In the genomic region with DNA sequence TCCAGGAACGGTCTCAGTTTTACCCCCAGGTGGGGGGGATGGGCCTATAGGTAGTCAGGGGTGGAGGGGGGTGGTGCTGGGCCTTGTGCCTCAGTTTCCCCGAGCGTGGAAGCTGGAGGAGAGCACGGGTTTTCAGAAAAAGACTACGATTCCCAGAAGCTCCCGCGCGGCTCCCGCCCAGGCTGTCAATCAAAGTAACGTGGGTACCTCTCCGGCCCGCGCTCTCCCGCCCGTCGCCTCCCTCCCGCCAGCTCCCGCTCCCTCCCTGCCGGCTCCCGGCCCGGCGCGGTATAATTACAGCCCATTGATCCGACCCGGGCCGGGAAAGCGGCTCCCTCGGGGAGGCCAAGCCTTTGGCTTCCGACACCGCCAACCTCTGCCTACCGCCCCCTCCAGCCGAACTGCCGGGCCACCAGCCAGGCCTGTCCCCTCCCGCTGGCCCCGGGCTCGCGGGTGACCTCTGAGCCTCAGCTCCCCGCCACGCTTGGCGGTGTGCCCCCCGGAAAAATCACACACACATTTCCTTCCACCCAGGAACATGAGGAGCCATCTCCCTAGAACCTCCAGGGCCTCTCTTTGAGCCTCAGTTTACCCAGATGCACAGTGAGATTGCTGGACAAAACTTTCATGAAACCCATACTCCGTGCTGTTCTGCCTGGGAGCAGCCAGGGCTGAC, we compare ENCODE assay signal across 8 cellular contexts. TPM values are rescaled to one million over a fixed set of nuclear protein-coding genes. Genes with fewer than 3 reads are reported as not detected.
DNase-seq lines count a peak whose midpoint lies in the region; FAIRE-seq and TF ChIP-seq lines count a peak whose summit lies in the region.

No MANE protein-coding gene starts in this region.

- H4K5ac ChIP-seq in H1 (ENCODE audit: insufficient read length, low read depth, low read length): peak overlapping the region; percentile 61
- no peak overlapping the region for H4K5ac ChIP-seq in mesendoderm (ENCODE audit: low read length)

- no peaks in the 10 kb centered on the region for H3K79me2 ChIP-seq in H1 (ENCODE audit: control insufficient read depth in 1 of 2, insufficient read depth in 2 of 2, low read length in 2 of 2)
- H3K79me2 ChIP-seq in mesendoderm (ENCODE audit: control insufficient read depth, insufficient read depth, low read length): no peaks in the 10 kb centered on the region

- H3K23me2 ChIP-seq in H1 (ENCODE audit: low read depth, low read length): peaks cover 16% of the 10 kb centered on the region

- TF ChIP-seq RAD21 in H1 (IDR thresholded peaks at IDR 0.05 in 1 of 2, conservative IDR thresholded peaks at IDR 0.05 in 1 of 2; ENCODE audit: low read depth in 2 of 2, low read length in 2 of 2): no peak; a peak in 1 of 4 replicates

- 0 out of 3 replicates have a peak, but pooled peaks of 1 of the 2 experiments have one; percentile 15 for TF ChIP-seq EP300 in H1 (IDR thresholded peaks at IDR 0.05; ENCODE audit: borderline replicate concordance in 1 of 2, low read depth in 2 of 2, low read length in 2 of 2)

- H3K4me2 ChIP-seq in H1 (ENCODE audit: insufficient read depth in 1 of 2, low read depth in 2 of 2, low read length in 2 of 2) (peak overlapping the region; percentile 71 to 90), mesendoderm (ENCODE audit: low read length) (peak overlapping the region; percentile 95)

- H2BK15ac ChIP-seq in H1 (ENCODE audit: low read length) (peak overlapping the region; percentile 81; the same call in 1 of the 2 replicates), mesendoderm (replicated peaks; ENCODE audit: low read depth) (no peak overlapping the region)

- H2BK5ac ChIP-seq in H1 (ENCODE audit: low read depth, low read length) (peak overlapping the region; percentile 94; the same call in 1 of the 2 replicates), mesendoderm (ENCODE audit: low read length) (peak overlapping the region; percentile 88)

- no peaks in the 10 kb centered on the region for H3K9me3 ChIP-seq in H1 (ENCODE audit: insufficient read depth in 2 of 2, low read depth in 1 of 2, low read length in 1 of 2)

- FAIRE-seq in H1 (lab: Jason Lieb, UNC): no peak

- DNase-seq in AG08396 (ENCODE audit: low spot score) (peak; percentile 96), GM19238 (ENCODE audit: insufficient read length, low spot score) (peak; percentile 83), HT1080 (ENCODE audit: low read depth) (peak; percentile 83), NOMO-1 treated with DMSO at 0.1 percent for 48 hours (lab: John Stamatoyannopoulos, UW; ENCODE audit: unreplicated experiment) (peak; percentile 81), H1 (ENCODE audit: low read depth in 1 of 2, low spot score in 2 of 2) (peak; percentile 76 to 96), mesendoderm (peak; percentile 96)
- DNase-seq in activated CD8-positive, alpha-beta memory T cell treated with anti-CD3 and anti-CD28 coated beads, Interleukin-2, amount 50 U/mL, for 1 hour (ENCODE audit: extremely low read depth): peak; percentile 50
- peak; percentile 57 for DNase-seq in stimulated activated CD8-positive, alpha-beta memory T cell treated with anti-CD3 and anti-CD28 coated beads, Interleukin-12 subunit alpha, Interleukin-12 subunit beta, amount 100 ng/mL, for 24 hours (ENCODE audit: extremely low read depth)

- H3K36me3 ChIP-seq in H1 (ENCODE audit: control insufficient read depth in 2 of 4, insufficient read depth in 4 of 4, low read length in 3 of 4) (no peaks in the 10 kb centered on the region), mesendoderm (ENCODE audit: control insufficient read depth, insufficient read depth, low read length) (no peaks in the 10 kb centered on the region)

- peak overlapping the region; percentile 39 to 73 (median 57) for H3K4me3 ChIP-seq in H1 (ENCODE audit: extremely low read depth in 1 of 4, insufficient read depth in 2 of 4, low read depth in 3 of 4, low read length in 4 of 4)
- H3K4me3 ChIP-seq in mesendoderm (ENCODE audit: low read length): peak overlapping the region; percentile 62

- H4K20me1 ChIP-seq in H1 (replicated peaks in 1 of 2; ENCODE audit: control insufficient read depth in 1 of 2, insufficient read depth in 2 of 2, low read length in 2 of 2): peaks cover 0 to 2% of the 10 kb centered on the region in 2 experiments

- CTCF ChIA-PET in H1 (lab: Charles Lee; ENCODE audit: partially characterized antibody): interaction anchor here (0.6 to 6.3 kb wide), 26 partner anchors 10 to 376 kb away, joined by 3 to 36 read pairs (median 5); no protein-coding TSS in a partner anchor

- H2AFZ ChIP-seq in H1 (ENCODE audit: low read length): peak overlapping the region; percentile 88

- H3K4me1 ChIP-seq in H1 (replicated peaks in 1 of 4; ENCODE audit: control insufficient read depth in 3 of 4, insufficient read depth in 4 of 4, low read length in 3 of 4): peaks cover 0 to 13% (median 10%) of the 10 kb centered on the region in 4 experiments; a peak in 6 of 7 replicates
- H3K4me1 ChIP-seq in mesendoderm (ENCODE audit: control insufficient read depth, low read depth, low read length): peaks cover 14% of the 10 kb centered on the region

- no peak overlapping the region for H3K4ac ChIP-seq in H1 (replicated peaks; ENCODE audit: insufficient read length, low read depth, low read length)
- no peak overlapping the region for H3K4ac ChIP-seq in mesendoderm (ENCODE audit: low read depth, low read length)

- H2AK5ac ChIP-seq in H1 (ENCODE audit: low read depth, low read length): no peak overlapping the region
- H2AK5ac ChIP-seq in mesendoderm (ENCODE audit: low read length): no peak overlapping the region

- no peak overlapping the region for H3K23ac ChIP-seq in H1 (ENCODE audit: insufficient read length)
- no peak overlapping the region for H3K23ac ChIP-seq in mesendoderm (ENCODE audit: low read length)

- peak overlapping the region; percentile 30 for H3K56ac ChIP-seq in H1 (replicated peaks; ENCODE audit: insufficient read length, low read depth, low read length)
- H3K56ac ChIP-seq in mesendoderm (ENCODE audit: low read length): peak overlapping the region; percentile 88

- H2BK12ac ChIP-seq in H1 (ENCODE audit: low read depth, low read length): peak overlapping the region; percentile 75; the same call in 1 of the 2 replicates

- peak overlapping the region; percentile 55 for H4K91ac ChIP-seq in H1 (replicated peaks; ENCODE audit: insufficient read length, low read length)

- H3K79me1 ChIP-seq in H1 (ENCODE audit: low read depth, low read length): no peaks in the 10 kb centered on the region
- no peaks in the 10 kb centered on the region for H3K79me1 ChIP-seq in mesendoderm (ENCODE audit: low read length)

- H3K18ac ChIP-seq in H1 (ENCODE audit: extremely low read depth, low read length) (peak overlapping the region; percentile 100), mesendoderm (ENCODE audit: low read length) (peak overlapping the region; percentile 53)

- POLR2A ChIA-PET in H1 (lab: Charles Lee; ENCODE audit: partially characterized antibody): interaction anchor here (0.6 to 4.0 kb wide), 23 partner anchors 8 to 534 kb away, joined by 3 to 56 read pairs (median 4); a partner anchor contains a TSS

- no peak overlapping the region for H3K14ac ChIP-seq in H1 (ENCODE audit: insufficient read length)

- no peak for TF ChIP-seq POLR2A in H1 (IDR thresholded peaks at IDR 0.05; ENCODE audit: control extremely low read depth in 1 of 2, low read depth in 2 of 2, low read length in 2 of 2)

- no peak for TF ChIP-seq CTCF in H1 (IDR thresholded peaks at IDR 0.05; ENCODE audit: control extremely low read depth in 1 of 3, insufficient read depth in 1 of 3, low read depth in 1 of 3, low read length in 3 of 3)

- H2BK20ac ChIP-seq in H1 (ENCODE audit: low read length): no peak overlapping the region; the same call in 1 of the 2 replicates

- H3K27ac ChIP-seq in H1 (ENCODE audit: low read depth, low read length) (peak overlapping the region; percentile 49; the same call in 1 of the 2 replicates), mesendoderm (ENCODE audit: low read depth, low read length) (peak overlapping the region; percentile 88)

- WGBS in H1 (ENCODE audit: extremely low coverage in 1 of 2, insufficient coverage in 1 of 2, insufficient read length in 1 of 2, insufficient replicate concordance in 2 of 2, low coverage in 1 of 2, low lambda C conversion rate in 2 of 2, missing lambda C conversion rate in 1 of 2), 2 experiments: 1% methylated on average over 25 of the region's 42 CpGs; no CpG with 5 or more reads in 1 of the 2 experiments
- WGBS in mesendoderm (ENCODE audit: extremely low coverage, insufficient coverage, low lambda C conversion rate): no CpG with 5 or more reads among the region's 42 CpGs

- H3K27me3 ChIP-seq in H1 (replicated peaks in 1 of 4; ENCODE audit: control insufficient read depth in 3 of 4, extremely low read depth in 1 of 4, insufficient read depth in 3 of 4, low read length in 3 of 4) (peaks cover 3 to 25% (median 16%) of the 10 kb centered on the region in 4 experiments; a peak in 5 of 7 replicates), mesendoderm (ENCODE audit: insufficient read depth, low read length, poor library complexity) (no peaks in the 10 kb centered on the region)

- H4K8ac ChIP-seq in H1 (ENCODE audit: extremely low read depth, insufficient read depth, low read length) (peak overlapping the region; percentile 58), mesendoderm (ENCODE audit: low read depth, low read length) (no peak overlapping the region)

- H3K9ac ChIP-seq in H1 (replicated peaks in 1 of 4; ENCODE audit: extremely low read depth in 1 of 4, low read depth in 3 of 4, low read length in 3 of 4) (peak overlapping the region in 1 of 4 experiments; percentile 38; a peak in 1 of 7 replicates), mesendoderm (ENCODE audit: low read length) (peak overlapping the region; percentile 74)

- H2BK120ac ChIP-seq in H1 (replicated peaks; ENCODE audit: low read depth, low read length) (peak overlapping the region; percentile 83), mesendoderm (ENCODE audit: low read depth, low read length) (peak overlapping the region; percentile 13)

RNA-seq across cellular contexts. Expression of a gene that starts 7.2 kb away (rescaled TPM):
- 1.1 TPM in 1 of 2 replicates, not detected in the other for total RNA-seq in HT1080 (2014; rRNA removed; shearing (Covaris generic))
- polyA plus RNA-seq in HT1080 (2015; cell fraction: cytosol; rRNA removed): 0.58 and 7.6 TPM in 2 replicates
- 1.5 and 3.1 TPM in 2 replicates for polyA plus RNA-seq in HT1080 (2015; cell fraction: nucleus; rRNA removed)
- 11.5 and 12.5 TPM in 2 replicates for total RNA-seq in H1 (2021; fragmentation: NEBNext Ultra II Directional; extraction: Animal tissue kit (Norgen Biotek cat#: 25700))
- 8.0 and 12.7 TPM in 2 replicates for polyA plus RNA-seq in H1 (2011; rRNA removed)
- 8.4 TPM for polyA plus RNA-seq in H1 (2011; cell fraction: cytosol; rRNA removed)
- 24.8 TPM for polyA plus RNA-seq in H1 (2011; cell fraction: nucleus; rRNA removed)
- polyA plus RNA-seq in H1 (2012, experiment 1 of 2): 7.6 to 12.3 TPM (median 10.7 TPM) in 4 replicates
- 8.3 TPM for polyA plus RNA-seq in H1 (2012, experiment 2 of 2)
- polyA plus RNA-seq in H1 (2013, experiment 1 of 2): 19.4 TPM
- 19.1 TPM for polyA plus RNA-seq in H1 (2013, experiment 2 of 2)
- polyA minus RNA-seq in H1 (2011; rRNA and poly(A)+ RNA removed): 2.6 and 3.4 TPM in 2 replicates
- 6.7 TPM for polyA minus RNA-seq in H1 (2011; cell fraction: cytosol; rRNA and poly(A)+ RNA removed)
- polyA minus RNA-seq in H1 (2011; cell fraction: nucleus; rRNA and poly(A)+ RNA removed): 6.8 TPM
- polyA plus RNA-seq in mesendoderm (2013, experiment 1 of 2): 1.7 TPM
- 1.8 TPM for polyA plus RNA-seq in mesendoderm (2013, experiment 2 of 2)

RNA-seq across cellular contexts. Expression of a gene that starts 26.0 kb away (rescaled TPM):
- 244 and 289 TPM in 2 replicates for total RNA-seq in HT1080 (2014; rRNA removed; shearing (Covaris generic))
- 246 and 308 TPM in 2 replicates for polyA plus RNA-seq in HT1080 (2015; cell fraction: cytosol; rRNA removed)
- polyA plus RNA-seq in HT1080 (2015; cell fraction: nucleus; rRNA removed): 235 and 261 TPM in 2 replicates
- 187 and 197 TPM in 2 replicates for total RNA-seq in H1 (2021; fragmentation: NEBNext Ultra II Directional; extraction: Animal tissue kit (Norgen Biotek cat#: 25700))
- 285 and 392 TPM in 2 replicates for polyA plus RNA-seq in H1 (2011; rRNA removed)
- polyA plus RNA-seq in H1 (2011; cell fraction: cytosol; rRNA removed): 228 TPM
- polyA plus RNA-seq in H1 (2011; cell fraction: nucleus; rRNA removed): 492 TPM
- polyA plus RNA-seq in H1 (2012, experiment 1 of 2): 186 to 340 TPM (median 248 TPM) in 4 replicates
- polyA plus RNA-seq in H1 (2012, experiment 2 of 2): 326 TPM
- 164 TPM for polyA plus RNA-seq in H1 (2013, experiment 1 of 2)
- 162 TPM for polyA plus RNA-seq in H1 (2013, experiment 2 of 2)
- polyA minus RNA-seq in H1 (2011; rRNA and poly(A)+ RNA removed): 155 and 179 TPM in 2 replicates
- polyA minus RNA-seq in H1 (2011; cell fraction: cytosol; rRNA and poly(A)+ RNA removed): 203 TPM
- polyA minus RNA-seq in H1 (2011; cell fraction: nucleus; rRNA and poly(A)+ RNA removed): 91.6 TPM
- 69.9 TPM for polyA plus RNA-seq in mesendoderm (2013, experiment 1 of 2)
- polyA plus RNA-seq in mesendoderm (2013, experiment 2 of 2): 71.4 TPM

RNA-seq across cellular contexts. Expression of a gene that starts 57.9 kb away (rescaled TPM):
- total RNA-seq in HT1080 (2014; rRNA removed; shearing (Covaris generic)): 55.6 and 60.3 TPM in 2 replicates
- polyA plus RNA-seq in HT1080 (2015; cell fraction: cytosol; rRNA removed): 43.2 and 43.9 TPM in 2 replicates
- 34.2 and 36.8 TPM in 2 replicates for polyA plus RNA-seq in HT1080 (2015; cell fraction: nucleus; rRNA removed)
- 19.9 and 21.1 TPM in 2 replicates for total RNA-seq in H1 (2021; fragmentation: NEBNext Ultra II Directional; extraction: Animal tissue kit (Norgen Biotek cat#: 25700))
- 6.2 and 13.6 TPM in 2 replicates for polyA plus RNA-seq in H1 (2011; rRNA removed)
- polyA plus RNA-seq in H1 (2011; cell fraction: cytosol; rRNA removed): 10.8 TPM
- polyA plus RNA-seq in H1 (2011; cell fraction: nucleus; rRNA removed): 19.0 TPM
- 13.5 to 20.6 TPM (median 17.0 TPM) in 4 replicates for polyA plus RNA-seq in H1 (2012, experiment 1 of 2)
- 13.5 TPM for polyA plus RNA-seq in H1 (2012, experiment 2 of 2)
- 18.3 TPM for polyA plus RNA-seq in H1 (2013, experiment 1 of 2)
- 17.5 TPM for polyA plus RNA-seq in H1 (2013, experiment 2 of 2)
- 4.9 and 7.8 TPM in 2 replicates for polyA minus RNA-seq in H1 (2011; rRNA and poly(A)+ RNA removed)
- 10.4 TPM for polyA minus RNA-seq in H1 (2011; cell fraction: cytosol; rRNA and poly(A)+ RNA removed)
- 6.6 TPM for polyA minus RNA-seq in H1 (2011; cell fraction: nucleus; rRNA and poly(A)+ RNA removed)
- 19.0 TPM for polyA plus RNA-seq in mesendoderm (2013, experiment 1 of 2)
- polyA plus RNA-seq in mesendoderm (2013, experiment 2 of 2): 19.6 TPM

RNA-seq across cellular contexts. Expression of a gene that starts 58.9 kb away (rescaled TPM):
- not detected in 2 replicates for total RNA-seq in HT1080 (2014; rRNA removed; shearing (Covaris generic))
- polyA plus RNA-seq in HT1080 (2015; cell fraction: cytosol; rRNA removed): 0.11 and 0.41 TPM in 2 replicates
- polyA plus RNA-seq in HT1080 (2015; cell fraction: nucleus; rRNA removed): 3.0 TPM in 1 of 2 replicates, not detected in the other
- total RNA-seq in H1 (2021; fragmentation: NEBNext Ultra II Directional; extraction: Animal tissue kit (Norgen Biotek cat#: 25700)): 1.8 and 2.5 TPM in 2 replicates
- 2.9 and 3.4 TPM in 2 replicates for polyA plus RNA-seq in H1 (2011; rRNA removed)
- 4.1 TPM for polyA plus RNA-seq in H1 (2011; cell fraction: cytosol; rRNA removed)
- polyA plus RNA-seq in H1 (2011; cell fraction: nucleus; rRNA removed): 8.6 TPM
- polyA plus RNA-seq in H1 (2012, experiment 1 of 2): 1.5 to 2.8 TPM (median 2.3 TPM) in 4 replicates
- polyA plus RNA-seq in H1 (2012, experiment 2 of 2): 1.7 TPM
- 2.5 TPM for polyA plus RNA-seq in H1 (2013, experiment 1 of 2)
- polyA plus RNA-seq in H1 (2013, experiment 2 of 2): 2.4 TPM
- polyA minus RNA-seq in H1 (2011; rRNA and poly(A)+ RNA removed): 1.3 and 1.5 TPM in 2 replicates
- polyA minus RNA-seq in H1 (2011; cell fraction: cytosol; rRNA and poly(A)+ RNA removed): 2.2 TPM
- 2.4 TPM for polyA minus RNA-seq in H1 (2011; cell fraction: nucleus; rRNA and poly(A)+ RNA removed)
- polyA plus RNA-seq in mesendoderm (2013, experiment 1 of 2): not detected
- 0.15 TPM for polyA plus RNA-seq in mesendoderm (2013, experiment 2 of 2)

Comparison
In these comparisons a context has a peak if more than half of its experiments do, and no peak if none do; other contexts are left out.
1. Peak in every context shown above with its lines: DNase-seq, H3K4me3 ChIP-seq and H3K27ac ChIP-seq.